In genomic region chr4:168119100-168119499, GRCh38 we compare ENCODE assay signal across 1 cellular context.
TF ChIP-seq lines count a peak whose summit lies in the region.

No MANE protein-coding gene starts in this region.

TF ChIP-seq in endothelial cell of umbilical vein, 7 proteins besides CTCF, POLR2A, EP300 and RAD21 (continued from another document):
- no peak for TF ChIP-seq MAX (IDR thresholded peaks at IDR 0.05; ENCODE audit: insufficient read depth, insufficient read length)
- TF ChIP-seq JUN (IDR thresholded peaks at IDR 0.05; ENCODE audit: borderline replicate concordance, insufficient read depth, insufficient read length, low read depth), result no peak
- TF ChIP-seq MYC (IDR thresholded peaks at IDR 0.05; ENCODE audit: low read depth, low read length), result no peak
- no peak for TF ChIP-seq EZH2 (IDR thresholded peaks at IDR 0.05; ENCODE audit: borderline replicate concordance, low read depth, low read length, severe bottlenecking)
- peak; percentile 52 for TF ChIP-seq FOS (IDR thresholded peaks at IDR 0.05; ENCODE audit: borderline replicate concordance, insufficient read depth, low read length)
